In genomic region chr1:212428496-212428895, GRCh38 we compare ENCODE assay signal across 18 cellular contexts.
"Had no signal": no experiment of that assay in that cellular context is flagged by ENCODE, and none has a peak within 500 bp of the region (broad histone marks: within the 10 kb centered on the region; RNA-seq: fewer than 3 reads in every experiment).

No MANE protein-coding gene starts in this region.

- H3K4me3 ChIP-seq: colonic mucosa, dorsolateral prefrontal cortex, left ventricle myocardium inferior, lower lobe of right lung, neural progenitor cell, ovary, smooth muscle cell had no signal

- H3K9ac ChIP-seq: neural progenitor cell had no signal

- H3K9me3 Mint-ChIP-seq: immature natural killer cell; natural killer cell treated with Interleukin-12 subunit alpha and Interleukin-12 subunit beta and Interleukin-15 and Interleukin-18, amount 100 ng/mL, for 72 hours; neural progenitor cell had no signal

- H3K9me3 ChIP-seq: colonic mucosa, left ventricle myocardium inferior, lower lobe of right lung, ovary had no signal

- H3K27ac ChIP-seq: colonic mucosa, foreskin keratinocyte, left ventricle myocardium inferior, lower lobe of right lung, neural progenitor cell, ovary had no signal

- DNase-seq: colonic mucosa; dorsolateral prefrontal cortex; effector CD8-positive, alpha-beta T cell; foreskin keratinocyte; immature natural killer cell; left cardiac atrium; left ventricle myocardium inferior; lower lobe of right lung; mesenchymal stem cell; midbrain; nucleus accumbens; ovary; right cardiac atrium; stimulated activated CD4-positive, alpha-beta T cell treated with anti-CD3 and anti-CD28 coated beads, Interleukin-2, amount 100 ng/mL, for 48 hours; stimulated activated naive CD4-positive, alpha-beta T cell treated with Interleukin-2 at 50 U/mL for 16 hours had no signal

- H2AFZ ChIP-seq: neural progenitor cell had no signal

- H3K36me3 Mint-ChIP-seq: immature natural killer cell; natural killer cell treated with Interleukin-12 subunit alpha and Interleukin-12 subunit beta and Interleukin-15 and Interleukin-18, amount 100 ng/mL, for 72 hours; neural progenitor cell had no signal

- H3K27me3 ChIP-seq: colonic mucosa, dorsolateral prefrontal cortex, ovary had no signal

- H3K36me3 ChIP-seq: colonic mucosa, left ventricle myocardium inferior, lower lobe of right lung, neural progenitor cell, ovary had no signal

- H3K4me1 ChIP-seq: colonic mucosa had no signal

- H3K27ac Mint-ChIP-seq: immature natural killer cell; natural killer cell treated with Interleukin-12 subunit alpha and Interleukin-12 subunit beta and Interleukin-15 and Interleukin-18, amount 100 ng/mL, for 72 hours; neural progenitor cell had no signal

- H3K4me2 ChIP-seq: neural progenitor cell, smooth muscle cell had no signal

- H3K4me3 Mint-ChIP-seq: immature natural killer cell; natural killer cell treated with Interleukin-12 subunit alpha and Interleukin-12 subunit beta and Interleukin-15 and Interleukin-18, amount 100 ng/mL, for 72 hours; neural progenitor cell had no signal
